In genomic region chr18:36697905-36698304, GRCh38 we compare ENCODE assay signal across 1 cellular context.
TF ChIP-seq lines count a peak whose summit lies in the region.

No MANE protein-coding gene starts in this region.

TF ChIP-seq in IMR-90, 13 proteins besides CTCF, POLR2A, EP300 and RAD21 (continued from another document):
- TF ChIP-seq SMC3 (IDR thresholded peaks at IDR 0.05; ENCODE audit: low read depth, low read length), result no peak
- TF ChIP-seq BHLHE40 (IDR thresholded peaks at IDR 0.05; ENCODE audit: low read depth, low read length), result peak; percentile 77
- TF ChIP-seq FOS (IDR thresholded peaks at IDR 0.05; ENCODE audit: low read depth, low read length), result 0 out of 2 replicates have a peak, but pooled peaks have one; percentile 36
- no peak for TF ChIP-seq RCOR1 (IDR thresholded peaks at IDR 0.05; ENCODE audit: insufficient replicate concordance, low read length)
- no peak for TF ChIP-seq RFX5 (IDR thresholded peaks at IDR 0.05; ENCODE audit: low read depth, low read length)
- no peak for TF ChIP-seq MAFK (IDR thresholded peaks at IDR 0.05; ENCODE audit: low read depth, low read length)
- TF ChIP-seq MXI1 (IDR thresholded peaks at IDR 0.05; ENCODE audit: borderline replicate concordance, low read depth, low read length), result no peak
- peak; percentile 52; the same call in 1 of the 2 replicates for TF ChIP-seq USF2 (IDR thresholded peaks at IDR 0.05; ENCODE audit: low read depth, low read length)
- TF ChIP-seq CHD1 (IDR thresholded peaks at IDR 0.05; ENCODE audit: low read depth, low read length), result no peak
- peak; percentile 12; the same call in 1 of the 2 replicates for TF ChIP-seq NFE2L2 (IDR thresholded peaks at IDR 0.05; ENCODE audit: low read depth, low read length)
TF ChIP-seq in IMR-90: peak in this region for 6.
